Comparison of ENCODE assay signal across 14 cellular contexts in the genomic region with DNA sequence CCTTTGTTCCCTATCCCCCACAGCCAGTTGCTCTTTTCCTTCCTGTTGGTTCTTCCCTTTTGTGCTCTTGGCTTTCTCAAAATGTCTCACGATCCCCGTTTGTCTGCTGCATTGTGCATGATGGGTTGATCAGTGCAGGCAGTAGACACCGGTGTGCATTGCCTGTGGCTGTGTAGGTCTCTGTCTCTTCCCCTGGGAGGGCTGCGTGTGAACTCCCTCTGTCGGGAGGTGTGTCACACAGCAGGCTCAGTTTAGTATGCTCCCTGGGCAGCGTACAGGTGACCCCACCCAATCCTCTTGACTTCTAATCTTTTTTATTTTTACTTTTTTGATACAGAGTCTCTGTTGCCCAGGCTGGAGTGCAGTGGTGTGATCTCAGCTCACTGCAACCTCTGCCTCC.
DNase-seq lines count a peak whose midpoint lies in the region; ATAC-seq and TF ChIP-seq lines count a peak whose summit lies in the region.
"Had no signal": no experiment of that assay in that cellular context is flagged by ENCODE, and none has a peak within 500 bp of the region (broad histone marks: within the 10 kb centered on the region; RNA-seq: fewer than 3 reads in every experiment).

No MANE protein-coding gene starts in this region.

- H3K4me1 ChIP-seq in trophoblast cell (ENCODE audit: control insufficient read depth in 1 of 2, insufficient read depth in 2 of 2, low read length in 2 of 2): no peaks in the 10 kb centered on the region
- H3K4me1 ChIP-seq: heart left ventricle, sigmoid colon had no signal

- no peak overlapping the region for H3K14ac ChIP-seq in trophoblast cell (ENCODE audit: low read length)

- no peak overlapping the region for H3K4me3 ChIP-seq in trophoblast cell (ENCODE audit: low read depth, low read length)
- H3K4me3 ChIP-seq: heart left ventricle, sigmoid colon had no signal

- peaks cover 3% of the 10 kb centered on the region for H3K4me1 Mint-ChIP-seq in mesothelial cell of epicardium

- H3K79me1 ChIP-seq in trophoblast cell (ENCODE audit: low read length): no peaks in the 10 kb centered on the region

- H3K79me2 ChIP-seq in trophoblast cell (ENCODE audit: control insufficient read depth, insufficient read depth, low read length, poor library complexity): no peaks in the 10 kb centered on the region

- H3K36me3 ChIP-seq in trophoblast cell (ENCODE audit: control insufficient read depth in 1 of 2, insufficient read depth in 2 of 2, low read length in 2 of 2): no peaks in the 10 kb centered on the region
- H3K36me3 ChIP-seq: heart left ventricle, sigmoid colon had no signal

- H3K27ac ChIP-seq in VCaP: no peak overlapping the region
- H3K27ac ChIP-seq in trophoblast cell (ENCODE audit: low read depth, low read length): no peak overlapping the region
- H3K27ac ChIP-seq: heart left ventricle, sigmoid colon had no signal

- no peak overlapping the region for H4K12ac ChIP-seq in trophoblast cell (ENCODE audit: low read depth, low read length)

- no peak overlapping the region for H3K27ac Mint-ChIP-seq in mesothelial cell of epicardium

- TF ChIP-seq CTCF in VCaP (conservative IDR thresholded peaks at IDR 0.05) (peak; percentile 57), mesothelial cell of epicardium (IDR thresholded peaks at IDR 0.05; ENCODE audit: unreplicated experiment) (no peak)

- no peaks in the 10 kb centered on the region for H3K9me3 ChIP-seq in trophoblast cell (ENCODE audit: insufficient read depth, low read depth, low read length)
- H3K9me3 ChIP-seq: heart left ventricle, sigmoid colon had no signal

- H4K8ac ChIP-seq in trophoblast cell (ENCODE audit: low read depth, low read length): no peak overlapping the region

- no peak overlapping the region for H2AFZ ChIP-seq in trophoblast cell (ENCODE audit: insufficient read depth, low read length, poor library complexity)

- no peak overlapping the region for H3K18ac ChIP-seq in trophoblast cell (ENCODE audit: low read length)

- no peak overlapping the region for H3K4ac ChIP-seq in trophoblast cell (ENCODE audit: low read depth, low read length)

- no peak overlapping the region for H2BK12ac ChIP-seq in trophoblast cell (ENCODE audit: low read length)

- H3K23ac ChIP-seq in trophoblast cell (ENCODE audit: low read length): no peak overlapping the region

- peaks cover 16% of the 10 kb centered on the region for H3K27me3 Mint-ChIP-seq in mesothelial cell of epicardium (ENCODE audit: low read depth)

- H2BK120ac ChIP-seq in trophoblast cell (ENCODE audit: insufficient read depth, low read length, poor library complexity): no peak overlapping the region

- peaks cover 4% of the 10 kb centered on the region for H3K36me3 Mint-ChIP-seq in mesothelial cell of epicardium

- H3K27me3 ChIP-seq in trophoblast cell (ENCODE audit: insufficient read depth, low read length): no peaks in the 10 kb centered on the region

- peaks cover 12% of the 10 kb centered on the region for H3K9me3 Mint-ChIP-seq in mesothelial cell of epicardium

- H3K9ac ChIP-seq in trophoblast cell (ENCODE audit: low read length): no peak overlapping the region

- ATAC-seq in HG02798 (IDR thresholded peaks at IDR 0.05; ENCODE audit: poor library complexity, unreplicated experiment): peak; percentile 60
- ATAC-seq: heart left ventricle had no signal

- no peak overlapping the region for H2BK5ac ChIP-seq in trophoblast cell (ENCODE audit: low read depth, low read length, poor library complexity)

- no peak overlapping the region for H3K4me3 Mint-ChIP-seq in mesothelial cell of epicardium

- no peak overlapping the region for H3K4me2 ChIP-seq in trophoblast cell (ENCODE audit: low read length)

- no peak overlapping the region for H2AK5ac ChIP-seq in trophoblast cell (ENCODE audit: low read length)

- H4K91ac ChIP-seq in trophoblast cell (ENCODE audit: low read depth, low read length): no peak overlapping the region

- DNase-seq in activated effector memory CD4-positive, alpha-beta T cell treated with anti-CD3 and anti-CD28 coated beads, Interleukin-2, amount 50 U/mL, for 16 hours: peak; percentile 55
- DNase-seq in activated effector memory CD4-positive, alpha-beta T cell treated with Interleukin-2 at 50 U/mL for 16 hours: no peak
- DNase-seq in trophoblast cell (peak; percentile 19 to 40), SKM-1 treated with dmso at 0.1 percent for 144 hours (lab: John Stamatoyannopoulos, UW; ENCODE audit: unreplicated experiment) (no peak), mesothelial cell of epicardium (ENCODE audit: low spot score in 2 of 2, unreplicated experiment in 2 of 2) (no peak), NCI-H524 treated with DMSO at 0.1 percent for 48 hours (lab: John Stamatoyannopoulos, UW) (no peak)
- DNase-seq: anterior cingulate cortex; effector memory CD4-positive, alpha-beta T cell; heart left ventricle; IMR-90; NCI-H446 treated with DMSO at 0.1 percent for 48 hours had no signal

- WGBS in trophoblast cell (ENCODE audit: extremely low coverage, insufficient coverage, insufficient read length): no CpG with 5 or more reads among the region's 6 CpGs

Comparison
In these comparisons a context has a peak if more than half of its experiments do, and no peak if none do; other contexts are left out.
1. DNase-seq: peak in activated effector memory CD4-positive, alpha-beta T cell treated with anti-CD3 and anti-CD28 coated beads, Interleukin-2, amount 50 U/mL, for 16 hours (single experiment) and trophoblast cell (2 of 2); none in activated effector memory CD4-positive, alpha-beta T cell treated with Interleukin-2 at 50 U/mL for 16 hours (single experiment), SKM-1 treated with dmso at 0.1 percent for 144 hours (single experiment), mesothelial cell of epicardium (0 of 2) and NCI-H524 treated with DMSO at 0.1 percent for 48 hours (single experiment).